In the genomic region with DNA sequence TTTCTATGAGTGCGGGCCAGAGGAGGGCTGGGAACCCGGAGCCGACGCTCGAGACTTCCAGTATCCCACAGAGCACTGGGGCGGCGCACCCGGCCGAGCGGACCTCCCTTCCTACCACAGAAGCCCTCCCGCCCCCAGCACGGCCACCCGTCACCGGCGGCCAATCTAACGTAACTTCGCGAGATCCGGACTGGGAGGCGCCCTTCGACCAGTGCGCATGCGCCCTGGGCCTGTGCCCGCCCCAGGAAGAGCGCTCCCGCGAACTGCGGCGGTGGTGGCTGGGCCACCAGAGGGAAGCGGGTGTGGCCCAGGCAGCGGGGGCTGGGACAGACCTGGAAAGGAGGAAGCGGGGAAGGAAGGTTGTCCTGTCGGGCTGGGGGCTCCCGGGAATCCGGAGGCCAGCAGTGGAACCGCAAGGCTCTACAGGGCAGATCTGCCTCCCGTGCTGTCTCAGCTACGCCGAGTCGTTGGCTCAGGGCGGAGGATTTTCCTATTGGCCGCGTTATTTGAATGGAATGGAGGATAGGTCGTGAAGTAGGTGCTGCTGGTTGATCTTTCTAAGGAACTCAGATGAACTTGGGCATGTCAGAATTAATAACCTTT, we compare ENCODE assay signal across 1 cellular context.
A peak's percentile ranks its signal among the peaks of the same experiment; 100 is the strongest.
TF ChIP-seq lines count a peak whose summit lies in the region.

Gene PPP1R12A, minus strand, starts transcription at position 77 of the 603 bp plus-strand sequence. CDS start 166 bp downstream, outside the sequence.

TF ChIP-seq in GM12878, 131 proteins besides CTCF, POLR2A, EP300 and RAD21 (continued from another document and continues in another):
- TF ChIP-seq CHD2 (IDR thresholded peaks at IDR 0.05; ENCODE audit: borderline replicate concordance, low read depth, low read length) (peak; percentile 99), IKZF2 (IDR thresholded peaks at IDR 0.05) (peak; percentile 91 to 93), EED (IDR thresholded peaks at IDR 0.05; ENCODE audit: low read depth) (peak; percentile 84), SMAD5 (IDR thresholded peaks at IDR 0.05; ENCODE audit: low read depth) (peak; percentile 88; the same call in 1 of the 2 replicates), E4F1 (IDR thresholded peaks at IDR 0.05; ENCODE audit: borderline replicate concordance, partially characterized antibody) (peak; percentile 14), LARP7 (IDR thresholded peaks at IDR 0.05) (peak; percentile 51; the same call in 1 of the 2 replicates), CREM (IDR thresholded peaks at IDR 0.05; ENCODE audit: low read depth) (peak; percentile 64), NR2C2 (IDR thresholded peaks at IDR 0.05; ENCODE audit: borderline replicate concordance, control insufficient read depth, insufficient read length, low read depth) (no peak), CBFB (IDR thresholded peaks at IDR 0.05; ENCODE audit: low read depth) (peak; percentile 92), CBX5 (IDR thresholded peaks at IDR 0.05; ENCODE audit: low read depth) (peak; percentile 24; the same call in 1 of the 2 replicates), RUNX3 (IDR thresholded peaks at IDR 0.05; ENCODE audit: low read length) (peak; percentile 50), SRF (IDR thresholded peaks at IDR 0.05; ENCODE audit: low read depth in 2 of 2, low read length in 2 of 2) (no peak), NRF1 (conservative IDR thresholded peaks at IDR 0.05; ENCODE audit: low read depth, low read length) (peak; percentile 73), RB1 (IDR thresholded peaks at IDR 0.05; ENCODE audit: borderline replicate concordance) (peak; percentile 43; the same call in 1 of the 2 replicates), IKZF1 (conservative IDR thresholded peaks at IDR 0.05) (peak; percentile 97), KLF5 (IDR thresholded peaks at IDR 0.05; ENCODE audit: partially characterized antibody) (no peak), PKNOX1 (IDR thresholded peaks at IDR 0.05) (peak; percentile 78), E2F8 (IDR thresholded peaks at IDR 0.05; ENCODE audit: low read depth, partially characterized antibody) (peak; percentile 34), TCF7 (IDR thresholded peaks at IDR 0.05; ENCODE audit: borderline replicate concordance) (no peak), TCF12 (IDR thresholded peaks at IDR 0.05; ENCODE audit: low read depth, low read length) (peak; percentile 3; the same call in 1 of the 2 replicates), WRNIP1 (IDR thresholded peaks at IDR 0.05; ENCODE audit: borderline replicate concordance, low read depth, low read length) (0 out of 2 replicates have a peak, but pooled peaks have one; percentile 37), NR2F1 (conservative IDR thresholded peaks at IDR 0.05) (peak; percentile 54; the same call in 1 of the 2 replicates), SREBF1 (IDR thresholded peaks at IDR 0.05; ENCODE audit: low read length) (peak; percentile 51; the same call in 1 of the 2 replicates), PAX5 (IDR thresholded peaks at IDR 0.05; ENCODE audit: borderline replicate concordance, low read depth, low read length) (0 out of 2 replicates have a peak, but pooled peaks have one; percentile 25), GATAD2B (conservative IDR thresholded peaks at IDR 0.05; ENCODE audit: low read depth) (peak; percentile 87), ETV6 (conservative IDR thresholded peaks at IDR 0.05 in 1 of 2, IDR thresholded peaks at IDR 0.05 in 1 of 2; ENCODE audit: borderline replicate concordance in 1 of 2, low read depth in 1 of 2) (0 out of 4 replicates have a peak, but pooled peaks of 1 of the 2 experiments have one; percentile 18), SIN3A (IDR thresholded peaks at IDR 0.05; ENCODE audit: low read depth, low read length) (peak; percentile 76; the same call in 1 of the 2 replicates), BRCA1 (IDR thresholded peaks at IDR 0.05; ENCODE audit: low read depth, low read length) (peak; percentile 83), BHLHE40 (IDR thresholded peaks at IDR 0.05; ENCODE audit: borderline replicate concordance in 1 of 2, low read depth in 2 of 2, low read length in 1 of 2) (peak in 1 of 2 experiments; percentile 63; a peak in 1 of 4 replicates), HCFC1 (IDR thresholded peaks at IDR 0.05; ENCODE audit: low read length) (no peak)
- TF ChIP-seq, protein P1, sequence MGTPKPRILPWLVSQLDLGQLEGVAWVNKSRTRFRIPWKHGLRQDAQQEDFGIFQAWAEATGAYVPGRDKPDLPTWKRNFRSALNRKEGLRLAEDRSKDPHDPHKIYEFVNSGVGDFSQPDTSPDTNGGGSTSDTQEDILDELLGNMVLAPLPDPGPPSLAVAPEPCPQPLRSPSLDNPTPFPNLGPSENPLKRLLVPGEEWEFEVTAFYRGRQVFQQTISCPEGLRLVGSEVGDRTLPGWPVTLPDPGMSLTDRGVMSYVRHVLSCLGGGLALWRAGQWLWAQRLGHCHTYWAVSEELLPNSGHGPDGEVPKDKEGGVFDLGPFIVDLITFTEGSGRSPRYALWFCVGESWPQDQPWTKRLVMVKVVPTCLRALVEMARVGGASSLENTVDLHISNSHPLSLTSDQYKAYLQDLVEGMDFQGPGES (IDR thresholded peaks at IDR 0.05): no peak
- TF ChIP-seq, protein P2, sequence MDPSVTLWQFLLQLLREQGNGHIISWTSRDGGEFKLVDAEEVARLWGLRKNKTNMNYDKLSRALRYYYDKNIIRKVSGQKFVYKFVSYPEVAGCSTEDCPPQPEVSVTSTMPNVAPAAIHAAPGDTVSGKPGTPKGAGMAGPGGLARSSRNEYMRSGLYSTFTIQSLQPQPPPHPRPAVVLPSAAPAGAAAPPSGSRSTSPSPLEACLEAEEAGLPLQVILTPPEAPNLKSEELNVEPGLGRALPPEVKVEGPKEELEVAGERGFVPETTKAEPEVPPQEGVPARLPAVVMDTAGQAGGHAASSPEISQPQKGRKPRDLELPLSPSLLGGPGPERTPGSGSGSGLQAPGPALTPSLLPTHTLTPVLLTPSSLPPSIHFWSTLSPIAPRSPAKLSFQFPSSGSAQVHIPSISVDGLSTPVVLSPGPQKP (IDR thresholded peaks at IDR 0.05; ENCODE audit: low read depth, low read length): no peak
- TF ChIP-seq, protein P3, sequence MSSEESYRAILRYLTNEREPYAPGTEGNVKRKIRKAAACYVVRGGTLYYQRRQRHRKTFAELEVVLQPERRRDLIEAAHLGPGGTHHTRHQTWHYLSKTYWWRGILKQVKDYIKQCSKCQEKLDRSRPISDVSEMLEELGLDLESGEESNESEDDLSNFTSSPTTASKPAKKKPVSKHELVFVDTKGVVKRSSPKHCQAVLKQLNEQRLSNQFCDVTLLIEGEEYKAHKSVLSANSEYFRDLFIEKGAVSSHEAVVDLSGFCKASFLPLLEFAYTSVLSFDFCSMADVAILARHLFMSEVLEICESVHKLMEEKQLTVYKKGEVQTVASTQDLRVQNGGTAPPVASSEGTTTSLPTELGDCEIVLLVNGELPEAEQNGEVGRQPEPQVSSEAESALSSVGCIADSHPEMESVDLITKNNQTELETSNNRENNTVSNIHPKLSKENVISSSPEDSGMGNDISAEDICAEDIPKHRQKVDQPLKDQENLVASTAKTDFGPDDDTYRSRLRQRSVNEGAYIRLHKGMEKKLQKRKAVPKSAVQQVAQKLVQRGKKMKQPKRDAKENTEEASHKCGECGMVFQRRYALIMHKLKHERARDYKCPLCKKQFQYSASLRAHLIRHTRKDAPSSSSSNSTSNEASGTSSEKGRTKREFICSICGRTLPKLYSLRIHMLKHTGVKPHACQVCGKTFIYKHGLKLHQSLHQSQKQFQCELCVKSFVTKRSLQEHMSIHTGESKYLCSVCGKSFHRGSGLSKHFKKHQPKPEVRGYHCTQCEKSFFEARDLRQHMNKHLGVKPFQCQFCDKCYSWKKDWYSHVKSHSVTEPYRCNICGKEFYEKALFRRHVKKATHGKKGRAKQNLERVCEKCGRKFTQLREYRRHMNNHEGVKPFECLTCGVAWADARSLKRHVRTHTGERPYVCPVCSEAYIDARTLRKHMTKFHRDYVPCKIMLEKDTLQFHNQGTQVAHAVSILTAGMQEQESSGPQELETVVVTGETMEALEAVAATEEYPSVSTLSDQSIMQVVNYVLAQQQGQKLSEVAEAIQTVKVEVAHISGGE (CRISPR knock-in tag; IDR thresholded peaks at IDR 0.05): no peak
- TF ChIP-seq, protein P4, sequence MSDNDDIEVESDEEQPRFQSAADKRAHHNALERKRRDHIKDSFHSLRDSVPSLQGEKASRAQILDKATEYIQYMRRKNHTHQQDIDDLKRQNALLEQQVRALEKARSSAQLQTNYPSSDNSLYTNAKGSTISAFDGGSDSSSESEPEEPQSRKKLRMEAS (IDR thresholded peaks at IDR 0.05; ENCODE audit: low read depth, low read length): no peak; the same call in 1 of the 2 replicates
- TF ChIP-seq, protein P5, sequence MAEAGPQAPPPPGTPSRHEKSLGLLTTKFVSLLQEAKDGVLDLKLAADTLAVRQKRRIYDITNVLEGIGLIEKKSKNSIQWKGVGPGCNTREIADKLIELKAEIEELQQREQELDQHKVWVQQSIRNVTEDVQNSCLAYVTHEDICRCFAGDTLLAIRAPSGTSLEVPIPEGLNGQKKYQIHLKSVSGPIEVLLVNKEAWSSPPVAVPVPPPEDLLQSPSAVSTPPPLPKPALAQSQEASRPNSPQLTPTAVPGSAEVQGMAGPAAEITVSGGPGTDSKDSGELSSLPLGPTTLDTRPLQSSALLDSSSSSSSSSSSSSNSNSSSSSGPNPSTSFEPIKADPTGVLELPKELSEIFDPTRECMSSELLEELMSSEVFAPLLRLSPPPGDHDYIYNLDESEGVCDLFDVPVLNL (IDR thresholded peaks at IDR 0.05; ENCODE audit: low read depth, low read length): 0 out of 2 replicates have a peak, but pooled peaks have one; percentile 27
- TF ChIP-seq, protein P6, sequence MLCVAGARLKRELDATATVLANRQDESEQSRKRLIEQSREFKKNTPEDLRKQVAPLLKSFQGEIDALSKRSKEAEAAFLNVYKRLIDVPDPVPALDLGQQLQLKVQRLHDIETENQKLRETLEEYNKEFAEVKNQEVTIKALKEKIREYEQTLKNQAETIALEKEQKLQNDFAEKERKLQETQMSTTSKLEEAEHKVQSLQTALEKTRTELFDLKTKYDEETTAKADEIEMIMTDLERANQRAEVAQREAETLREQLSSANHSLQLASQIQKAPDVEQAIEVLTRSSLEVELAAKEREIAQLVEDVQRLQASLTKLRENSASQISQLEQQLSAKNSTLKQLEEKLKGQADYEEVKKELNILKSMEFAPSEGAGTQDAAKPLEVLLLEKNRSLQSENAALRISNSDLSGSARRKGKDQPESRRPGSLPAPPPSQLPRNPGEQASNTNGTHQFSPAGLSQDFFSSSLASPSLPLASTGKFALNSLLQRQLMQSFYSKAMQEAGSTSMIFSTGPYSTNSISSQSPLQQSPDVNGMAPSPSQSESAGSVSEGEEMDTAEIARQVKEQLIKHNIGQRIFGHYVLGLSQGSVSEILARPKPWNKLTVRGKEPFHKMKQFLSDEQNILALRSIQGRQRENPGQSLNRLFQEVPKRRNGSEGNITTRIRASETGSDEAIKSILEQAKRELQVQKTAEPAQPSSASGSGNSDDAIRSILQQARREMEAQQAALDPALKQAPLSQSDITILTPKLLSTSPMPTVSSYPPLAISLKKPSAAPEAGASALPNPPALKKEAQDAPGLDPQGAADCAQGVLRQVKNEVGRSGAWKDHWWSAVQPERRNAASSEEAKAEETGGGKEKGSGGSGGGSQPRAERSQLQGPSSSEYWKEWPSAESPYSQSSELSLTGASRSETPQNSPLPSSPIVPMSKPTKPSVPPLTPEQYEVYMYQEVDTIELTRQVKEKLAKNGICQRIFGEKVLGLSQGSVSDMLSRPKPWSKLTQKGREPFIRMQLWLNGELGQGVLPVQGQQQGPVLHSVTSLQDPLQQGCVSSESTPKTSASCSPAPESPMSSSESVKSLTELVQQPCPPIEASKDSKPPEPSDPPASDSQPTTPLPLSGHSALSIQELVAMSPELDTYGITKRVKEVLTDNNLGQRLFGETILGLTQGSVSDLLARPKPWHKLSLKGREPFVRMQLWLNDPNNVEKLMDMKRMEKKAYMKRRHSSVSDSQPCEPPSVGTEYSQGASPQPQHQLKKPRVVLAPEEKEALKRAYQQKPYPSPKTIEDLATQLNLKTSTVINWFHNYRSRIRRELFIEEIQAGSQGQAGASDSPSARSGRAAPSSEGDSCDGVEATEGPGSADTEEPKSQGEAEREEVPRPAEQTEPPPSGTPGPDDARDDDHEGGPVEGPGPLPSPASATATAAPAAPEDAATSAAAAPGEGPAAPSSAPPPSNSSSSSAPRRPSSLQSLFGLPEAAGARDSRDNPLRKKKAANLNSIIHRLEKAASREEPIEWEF (IDR thresholded peaks at IDR 0.05; ENCODE audit: insufficient replicate concordance, low read depth, low read length): no peak
